8 cellular contexts compared by ENCODE assay signal in the genomic region with DNA sequence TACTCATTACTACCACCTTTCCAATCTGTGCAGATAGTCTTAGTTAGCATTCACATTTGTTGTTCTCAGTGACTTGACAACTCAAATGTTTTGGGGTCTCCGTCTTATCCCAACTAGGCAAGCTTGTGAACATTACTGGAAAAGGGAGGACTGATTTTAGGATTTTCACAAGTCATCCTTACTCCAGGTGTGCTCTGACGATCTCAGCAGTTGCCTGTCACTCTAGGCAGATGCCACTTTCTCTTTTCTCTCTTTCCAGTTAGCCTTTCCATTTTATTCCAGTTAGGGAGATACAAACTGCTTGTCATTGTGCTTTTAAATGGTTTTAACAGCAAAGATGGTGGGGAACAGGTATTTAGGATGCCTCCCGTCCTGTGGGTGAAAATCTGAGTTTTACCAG. TPM values are rescaled to one million over a fixed set of nuclear protein-coding genes. Genes with fewer than 3 reads are reported as not detected.
DNase-seq lines count a peak whose midpoint lies in the region; ATAC-seq, FAIRE-seq and TF ChIP-seq lines count a peak whose summit lies in the region.

No MANE protein-coding gene starts in this region.

- no peak for ATAC-seq in activated T-cell treated with anti-CD3 and anti-CD28 coated beads, Interleukin-2, amount 50 U/mL, for 72 hours (replicated peaks in 1 of 2)
- no peak for ATAC-seq in lower lobe of right lung
- ATAC-seq in GM18505 (IDR thresholded peaks at IDR 0.05; ENCODE audit: unreplicated experiment), result no peak

- DNase-seq in activated T-cell treated with anti-CD3 and anti-CD28 coated beads, Interleukin-2, amount 50 U/mL, for 72 hours, result no peak
- no peak for DNase-seq in activated T-cell treated with anti-CD3 and anti-CD28 coated beads, Interleukin-2, amount 50 U/mL, for 1 hour
- DNase-seq in astrocyte of the spinal cord (ENCODE audit: low read depth, low spot score), result no peak
- DNase-seq in lower lobe of right lung, result no peak
- no peak for DNase-seq in type B pancreatic cell (ENCODE audit: extremely low spot score, unreplicated experiment)
- no peak for DNase-seq in HTR-8/SVneo (ENCODE audit: insufficient read length, low spot score)
- no peak for DNase-seq in HCEC 1CT

- FAIRE-seq in HTR-8/SVneo (lab: Jason Lieb, UNC), result no peak

- peaks cover 49% of the 10 kb centered on the region for H3K4me1 Mint-ChIP-seq in activated T-cell treated with anti-CD3 and anti-CD28 coated beads, Interleukin-2, amount 50 U/mL, for 72 hours (ENCODE audit: low read depth)
- peaks cover 29% of the 10 kb centered on the region for H3K4me1 Mint-ChIP-seq in type B pancreatic cell (ENCODE audit: unreplicated experiment)

- TF ChIP-seq CTCF in astrocyte of the spinal cord (IDR thresholded peaks at IDR 0.05; ENCODE audit: low read depth, low read length), result no peak
- no peak for TF ChIP-seq CTCF in lower lobe of right lung (IDR thresholded peaks at IDR 0.05)
- TF ChIP-seq CTCF in type B pancreatic cell (conservative IDR thresholded peaks at IDR 0.05), result no peak

- no peaks in the 10 kb centered on the region for H3K9me3 Mint-ChIP-seq in activated T-cell treated with anti-CD3 and anti-CD28 coated beads, Interleukin-2, amount 50 U/mL, for 72 hours
- H3K9me3 Mint-ChIP-seq in type B pancreatic cell, result no peaks in the 10 kb centered on the region

- H3K27ac Mint-ChIP-seq in activated T-cell treated with anti-CD3 and anti-CD28 coated beads, Interleukin-2, amount 50 U/mL, for 72 hours, result peak overlapping the region; percentile 98
- H3K27ac Mint-ChIP-seq in type B pancreatic cell, result peak overlapping the region; percentile 97

- no peaks in the 10 kb centered on the region for H3K9me3 ChIP-seq in lower lobe of right lung

- H3K4me3 ChIP-seq in astrocyte of the spinal cord (ENCODE audit: low read depth, low read length), result peak overlapping the region; percentile 93
- peak overlapping the region; percentile 95 for H3K4me3 ChIP-seq in lower lobe of right lung

- no peaks in the 10 kb centered on the region for H3K27me3 ChIP-seq in lower lobe of right lung (ENCODE audit: low read depth)

- H3K27ac ChIP-seq in lower lobe of right lung, result peak overlapping the region; percentile 85

- no peaks in the 10 kb centered on the region for H3K27me3 Mint-ChIP-seq in activated T-cell treated with anti-CD3 and anti-CD28 coated beads, Interleukin-2, amount 50 U/mL, for 72 hours (ENCODE audit: low read depth)
- no peaks in the 10 kb centered on the region for H3K27me3 Mint-ChIP-seq in type B pancreatic cell

- in situ Hi-C loops in astrocyte of the spinal cord (cut with HindIII; ENCODE audit: low sequenced_read_pairs), result no loop called here

- peak overlapping the region; percentile 94 to 97 for H3K4me3 Mint-ChIP-seq in activated T-cell treated with anti-CD3 and anti-CD28 coated beads, Interleukin-2, amount 50 U/mL, for 72 hours
- H3K4me3 Mint-ChIP-seq in type B pancreatic cell, result peak overlapping the region; percentile 99

- TF ChIP-seq POLR2A in GM18505 (IDR thresholded peaks at IDR 0.05; ENCODE audit: borderline replicate concordance, extremely low read depth, insufficient read depth, insufficient read length), result no peak

- peaks cover 53% of the 10 kb centered on the region for H3K36me3 ChIP-seq in lower lobe of right lung

- peaks cover 16 to 22% of the 10 kb centered on the region in 2 donors for H3K36me3 Mint-ChIP-seq in activated T-cell treated with anti-CD3 and anti-CD28 coated beads, Interleukin-2, amount 50 U/mL, for 72 hours (ENCODE audit: insufficient read depth in 2 of 2)
- H3K36me3 Mint-ChIP-seq in type B pancreatic cell, result peaks cover 15% of the 10 kb centered on the region

- intact Hi-C loops in lower lobe of right lung (cut with DNase I), result no loop called here

- peaks cover 28% of the 10 kb centered on the region for H3K4me1 ChIP-seq in lower lobe of right lung

RNA-seq across cellular contexts. Expression of gene PA2G4, which starts 1.1 kb away (rescaled TPM):
- 100 to 1,000 TPM; 226 to 265 TPM for total RNA-seq in activated T-cell treated with anti-CD3 and anti-CD28 coated beads, Interleukin-2, amount 50 U/mL, for 72 hours
- total RNA-seq in lower lobe of right lung (69.4 TPM), type B pancreatic cell (ENCODE audit: low replicate concordance) (115 and 141 TPM in 2 replicates)

RNA-seq across cellular contexts. Expression of gene RPL41, which starts 10.9 kb away (rescaled TPM):
- total RNA-seq in activated T-cell treated with anti-CD3 and anti-CD28 coated beads, Interleukin-2, amount 50 U/mL, for 72 hours, result 1,000 to 10,000 TPM; 5,172 to 5,269 TPM
- 2,837 TPM for total RNA-seq in lower lobe of right lung
- total RNA-seq in type B pancreatic cell (ENCODE audit: low replicate concordance), result 4,566 and 4,714 TPM in 2 replicates

RNA-seq across cellular contexts. Expression of gene ZC3H10, which starts 12.6 kb away (rescaled TPM):
- total RNA-seq in activated T-cell treated with anti-CD3 and anti-CD28 coated beads, Interleukin-2, amount 50 U/mL, for 72 hours, result 10 to 100 TPM in 1 of 2 donors, 1 to 10 TPM in 1; 7.4 to 11.8 TPM
- total RNA-seq in lower lobe of right lung (12.5 TPM), type B pancreatic cell (ENCODE audit: low replicate concordance) (11.6 and 12.1 TPM in 2 replicates)

RNA-seq across cellular contexts. Expression of gene ESYT1, which starts 22.6 kb away (rescaled TPM):
- total RNA-seq in activated T-cell treated with anti-CD3 and anti-CD28 coated beads, Interleukin-2, amount 50 U/mL, for 72 hours, result 10 to 100 TPM; 74.6 to 84.6 TPM
- total RNA-seq in lower lobe of right lung, result 114 TPM
- 81.4 and 96.3 TPM in 2 replicates for total RNA-seq in type B pancreatic cell (ENCODE audit: low replicate concordance)

RNA-seq across cellular contexts. Expression of gene ERBB3, which starts 25.5 kb away (rescaled TPM):
- total RNA-seq in activated T-cell treated with anti-CD3 and anti-CD28 coated beads, Interleukin-2, amount 50 U/mL, for 72 hours, result 1 to 10 TPM; 1.4 to 1.9 TPM
- 80.5 TPM for total RNA-seq in lower lobe of right lung
- 76.5 and 176 TPM in 2 replicates for total RNA-seq in type B pancreatic cell (ENCODE audit: low replicate concordance)
